Comparison of ENCODE assay signal across 1 cellular context in genomic region chr2:74010087-74010541, GRCh38.
TF ChIP-seq lines count a peak whose summit lies in the region.

No MANE protein-coding gene starts in this region.

TF ChIP-seq in GM23338, 12 proteins besides CTCF, POLR2A, EP300 and RAD21 (continued from another document):
- TF ChIP-seq ZNF462 (CRISPR knock-in tag; IDR thresholded peaks at IDR 0.05) (no peak), NANOG (IDR thresholded peaks at IDR 0.05; ENCODE audit: borderline replicate concordance) (no peak)
TF ChIP-seq in GM23338: peak in this region for 0.
